17 cellular contexts compared by ENCODE assay signal in the genomic region with DNA sequence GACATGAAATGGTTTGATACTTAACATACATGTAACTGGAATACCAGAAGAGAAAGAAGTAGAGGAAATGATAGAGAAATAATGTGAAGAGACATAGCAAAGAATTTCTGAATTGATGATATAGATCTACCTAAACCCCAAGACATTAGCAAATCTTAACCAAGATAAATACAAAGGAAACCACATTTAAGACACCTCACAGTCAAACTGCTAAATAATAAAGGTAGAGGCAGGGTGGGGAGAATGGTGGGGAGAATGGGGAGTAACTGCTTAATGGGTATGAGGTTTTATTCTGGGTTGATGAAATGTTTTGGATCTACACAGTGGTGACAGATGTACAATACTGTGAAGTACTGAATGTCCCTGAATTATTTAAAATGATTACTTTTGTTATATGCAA. TPM values are rescaled to one million over a fixed set of nuclear protein-coding genes. Genes with fewer than 3 reads are reported as not detected.
DNase-seq lines count a peak whose midpoint lies in the region; ATAC-seq and TF ChIP-seq lines count a peak whose summit lies in the region.
"Had no signal": no experiment of that assay in that cellular context is flagged by ENCODE, and none has a peak within 500 bp of the region (broad histone marks: within the 10 kb centered on the region; RNA-seq: fewer than 3 reads in every experiment).

No MANE protein-coding gene starts in this region.

- H3K27ac Mint-ChIP-seq in activated CD4-positive, alpha-beta memory T cell treated with anti-CD3 and anti-CD28 coated beads, Interleukin-2, amount 10 ng/mL, durations not matched to agents 7 days and 5 days, result peak overlapping the region; percentile 32
- no peak overlapping the region for H3K27ac Mint-ChIP-seq in activated CD4-positive, alpha-beta memory T cell treated with anti-CD3 and anti-CD28 coated beads for 36 hours
- peak overlapping the region; percentile 11 for H3K27ac Mint-ChIP-seq in CD4-positive, alpha-beta T cell
- H3K27ac Mint-ChIP-seq in T-cell, result peak overlapping the region in 1 of 2 donors; percentile 35
- no peak overlapping the region for H3K27ac Mint-ChIP-seq in chondrocyte (ENCODE audit: unreplicated experiment)

- H3K27me3 Mint-ChIP-seq in activated CD4-positive, alpha-beta memory T cell treated with anti-CD3 and anti-CD28 coated beads, Interleukin-2, amount 10 ng/mL, durations not matched to agents 7 days and 5 days, result no peaks in the 10 kb centered on the region
- H3K27me3 Mint-ChIP-seq in activated CD4-positive, alpha-beta memory T cell treated with anti-CD3 and anti-CD28 coated beads for 36 hours, result no peaks in the 10 kb centered on the region
- no peaks in the 10 kb centered on the region for H3K27me3 Mint-ChIP-seq in CD4-positive, alpha-beta T cell
- no peaks in the 10 kb centered on the region for H3K27me3 Mint-ChIP-seq in T-cell
- H3K27me3 Mint-ChIP-seq in chondrocyte (ENCODE audit: low read depth), result no peaks in the 10 kb centered on the region

- no peak for TF ChIP-seq CTCF in CD4-positive, alpha-beta T cell (IDR thresholded peaks at IDR 0.05)
- no peak for TF ChIP-seq CTCF in chondrocyte (IDR thresholded peaks at IDR 0.05)

- ATAC-seq in CD4-positive, alpha-beta T cell (ENCODE audit: poor library complexity), result peak; percentile 43
- peak; percentile 42 to 71 (median 56) for ATAC-seq in T-cell (replicated peaks in 1 of 4)
- no peak for ATAC-seq in HG03025 (IDR thresholded peaks at IDR 0.05; ENCODE audit: low FRiP score, unreplicated experiment)
- ATAC-seq: Right ventricle myocardium inferior had no signal

- POLR2A ChIA-PET in activated CD4-positive, alpha-beta memory T cell treated with anti-CD3 and anti-CD28 coated beads, Interleukin-2, amount 10 ng/mL, durations not matched to agents 7 days and 5 days (lab: Charles Lee), result no interaction called here
- POLR2A ChIA-PET in activated CD4-positive, alpha-beta memory T cell treated with anti-CD3 and anti-CD28 coated beads for 36 hours (lab: Charles Lee), result no interaction called here
- POLR2A ChIA-PET in CD4-positive, alpha-beta T cell (lab: Charles Lee), result no interaction called here
- POLR2A ChIA-PET in T-cell (lab: Charles Lee), result no interaction called here

- no peaks in the 10 kb centered on the region for H3K9me3 ChIP-seq in CD4-positive, alpha-beta T cell (ENCODE audit: control insufficient read depth, low read length)
- H3K9me3 ChIP-seq: MG63 had no signal

- CTCF ChIA-PET in activated CD4-positive, alpha-beta memory T cell treated with anti-CD3 and anti-CD28 coated beads, Interleukin-2, amount 10 ng/mL, durations not matched to agents 7 days and 5 days (lab: Charles Lee), result interaction anchor here (0.7 kb wide), 3 partner anchors 157 to 404 kb away, joined by 3 to 5 read pairs (median 4); no protein-coding TSS in a partner anchor
- CTCF ChIA-PET in activated CD4-positive, alpha-beta memory T cell treated with anti-CD3 and anti-CD28 coated beads for 36 hours (lab: Charles Lee), result interaction anchor here (13.3 kb wide), 1 partner anchor 235 kb away, joined by 178 read pairs; no protein-coding TSS in a partner anchor
- CTCF ChIA-PET in CD4-positive, alpha-beta T cell (lab: Charles Lee), result interaction anchor here (0.6 to 1.0 kb wide), 2 partner anchors 77 to 238 kb away, joined by 5 read pairs; a partner anchor contains a TSS
- CTCF ChIA-PET in T-cell (lab: Charles Lee), result interaction anchor here in 1 of 2 donors (0.7 kb wide), 2 partner anchors 233 to 822 kb away, joined by 4 to 5 read pairs; no protein-coding TSS in a partner anchor

- H3K4me3 Mint-ChIP-seq in activated CD4-positive, alpha-beta memory T cell treated with anti-CD3 and anti-CD28 coated beads, Interleukin-2, amount 10 ng/mL, durations not matched to agents 7 days and 5 days, result no peak overlapping the region
- no peak overlapping the region for H3K4me3 Mint-ChIP-seq in activated CD4-positive, alpha-beta memory T cell treated with anti-CD3 and anti-CD28 coated beads for 36 hours
- H3K4me3 Mint-ChIP-seq in CD4-positive, alpha-beta T cell, result no peak overlapping the region
- H3K4me3 Mint-ChIP-seq in T-cell (no peak overlapping the region), chondrocyte (ENCODE audit: unreplicated experiment) (no peak overlapping the region)

- H3K4me1 Mint-ChIP-seq in activated CD4-positive, alpha-beta memory T cell treated with anti-CD3 and anti-CD28 coated beads, Interleukin-2, amount 10 ng/mL, durations not matched to agents 7 days and 5 days, result peaks cover 31% of the 10 kb centered on the region
- peaks cover 22% of the 10 kb centered on the region for H3K4me1 Mint-ChIP-seq in activated CD4-positive, alpha-beta memory T cell treated with anti-CD3 and anti-CD28 coated beads for 36 hours (ENCODE audit: low read depth)
- H3K4me1 Mint-ChIP-seq in CD4-positive, alpha-beta T cell (ENCODE audit: low read depth), result peaks cover 38% of the 10 kb centered on the region
- H3K4me1 Mint-ChIP-seq in T-cell (peaks cover 31 to 33% (median 31%) of the 10 kb centered on the region in 3 donors), chondrocyte (ENCODE audit: low read depth) (no peaks in the 10 kb centered on the region)

- H3K36me3 Mint-ChIP-seq in activated CD4-positive, alpha-beta memory T cell treated with anti-CD3 and anti-CD28 coated beads, Interleukin-2, amount 10 ng/mL, durations not matched to agents 7 days and 5 days (ENCODE audit: low read depth), result peaks cover 30% of the 10 kb centered on the region
- peaks cover 23% of the 10 kb centered on the region for H3K36me3 Mint-ChIP-seq in activated CD4-positive, alpha-beta memory T cell treated with anti-CD3 and anti-CD28 coated beads for 36 hours
- H3K36me3 Mint-ChIP-seq in CD4-positive, alpha-beta T cell (ENCODE audit: low read depth), result peaks cover 48% of the 10 kb centered on the region
- peaks cover 24% of the 10 kb centered on the region for H3K36me3 Mint-ChIP-seq in T-cell
- H3K36me3 Mint-ChIP-seq in chondrocyte (ENCODE audit: low read depth), result peaks cover 6% of the 10 kb centered on the region

- no peak overlapping the region for H3K27ac ChIP-seq in CD4-positive, alpha-beta T cell (ENCODE audit: low read depth, low read length)

- DNase-seq in activated CD4-positive, alpha-beta memory T cell treated with anti-CD3 and anti-CD28 coated beads, Interleukin-2, amount 10 ng/mL, durations not matched to agents 7 days and 5 days, result no peak
- DNase-seq in activated CD4-positive, alpha-beta memory T cell treated with anti-CD3 and anti-CD28 coated beads for 36 hours, result no peak
- DNase-seq in CD4-positive, alpha-beta T cell, result no peak
- DNase-seq in T-cell (no peak), NCI-H345 (lab: John Stamatoyannopoulos, UW) (no peak), chondrocyte (ENCODE audit: low spot score) (no peak)
- peak; percentile 44 for DNase-seq in central memory CD4-positive, alpha-beta T cell
- DNase-seq: DMS79 treated with DMSO at 0.1 percent for 48 hours, GOT3, MG63, NCI-H1048, NCI-H146, NCI-H2029 treated with DMSO at 0.1 percent for 48 hours, NCI-H510A treated with DMSO at 0.1 percent for 48 hours, NCI-H774 had no signal

- H3K27me3 ChIP-seq in CD4-positive, alpha-beta T cell (ENCODE audit: control insufficient read depth, insufficient read depth, low read length), result no peaks in the 10 kb centered on the region
- H3K27me3 ChIP-seq: MG63 had no signal

- intact Hi-C loops in activated CD4-positive, alpha-beta memory T cell treated with anti-CD3 and anti-CD28 coated beads for 36 hours (cut with micrococcal nuclease), result no loop called here
- intact Hi-C loops in CD4-positive, alpha-beta T cell (cut with DNase I, micrococcal nuclease), result no loop called here

- no peaks in the 10 kb centered on the region for H3K9me3 Mint-ChIP-seq in activated CD4-positive, alpha-beta memory T cell treated with anti-CD3 and anti-CD28 coated beads, Interleukin-2, amount 10 ng/mL, durations not matched to agents 7 days and 5 days
- H3K9me3 Mint-ChIP-seq in activated CD4-positive, alpha-beta memory T cell treated with anti-CD3 and anti-CD28 coated beads for 36 hours, result no peaks in the 10 kb centered on the region
- H3K9me3 Mint-ChIP-seq in CD4-positive, alpha-beta T cell, result no peaks in the 10 kb centered on the region
- no peaks in the 10 kb centered on the region for H3K9me3 Mint-ChIP-seq in T-cell
- H3K9me3 Mint-ChIP-seq in chondrocyte (ENCODE audit: low read depth), result no peaks in the 10 kb centered on the region

RNA-seq across cellular contexts. Expression of a gene that starts 17.5 kb away (rescaled TPM):
- total RNA-seq in activated CD4-positive, alpha-beta memory T cell treated with anti-CD3 and anti-CD28 coated beads, Interleukin-2, amount 10 ng/mL, durations not matched to agents 7 days and 5 days, result 10 to 100 TPM; 31.1 to 33.2 TPM
- 10 to 100 TPM; 22.7 to 26.3 TPM for total RNA-seq in activated CD4-positive, alpha-beta memory T cell treated with anti-CD3 and anti-CD28 coated beads for 36 hours
- 10 to 100 TPM; 25.2 to 25.3 TPM for total RNA-seq in CD4-positive, alpha-beta T cell
- total RNA-seq in T-cell (10 to 100 TPM; 22.4 to 26.4 (median 25.4) TPM), chondrocyte (12.5 to 13.5 TPM (median 12.6 TPM) in 3 replicates)

RNA-seq across cellular contexts. Expression of a gene that starts 57.9 kb away (rescaled TPM):
- total RNA-seq in activated CD4-positive, alpha-beta memory T cell treated with anti-CD3 and anti-CD28 coated beads, Interleukin-2, amount 10 ng/mL, durations not matched to agents 7 days and 5 days, result 10 to 100 TPM; 22.2 to 23.4 TPM
- 10 to 100 TPM; 17.6 to 18.3 TPM for total RNA-seq in activated CD4-positive, alpha-beta memory T cell treated with anti-CD3 and anti-CD28 coated beads for 36 hours
- 1 to 10 TPM; 3.0 TPM for total RNA-seq in CD4-positive, alpha-beta T cell
- total RNA-seq in T-cell, result 1 to 10 TPM; 2.1 to 6.9 (median 5.9) TPM
- total RNA-seq in chondrocyte, result 3.7 to 5.2 TPM (median 5.1 TPM) in 3 replicates

Comparison
In these comparisons a context has a peak if more than half of its experiments do, and no peak if none do; other contexts are left out.
1. H3K27ac Mint-ChIP-seq: peak in activated CD4-positive, alpha-beta memory T cell treated with anti-CD3 and anti-CD28 coated beads, Interleukin-2, amount 10 ng/mL, durations not matched to agents 7 days and 5 days (single experiment) and CD4-positive, alpha-beta T cell (single experiment); none in activated CD4-positive, alpha-beta memory T cell treated with anti-CD3 and anti-CD28 coated beads for 36 hours (single experiment) and chondrocyte (single experiment).